Comparison of ENCODE assay signal across 12 cellular contexts in the genomic region with DNA sequence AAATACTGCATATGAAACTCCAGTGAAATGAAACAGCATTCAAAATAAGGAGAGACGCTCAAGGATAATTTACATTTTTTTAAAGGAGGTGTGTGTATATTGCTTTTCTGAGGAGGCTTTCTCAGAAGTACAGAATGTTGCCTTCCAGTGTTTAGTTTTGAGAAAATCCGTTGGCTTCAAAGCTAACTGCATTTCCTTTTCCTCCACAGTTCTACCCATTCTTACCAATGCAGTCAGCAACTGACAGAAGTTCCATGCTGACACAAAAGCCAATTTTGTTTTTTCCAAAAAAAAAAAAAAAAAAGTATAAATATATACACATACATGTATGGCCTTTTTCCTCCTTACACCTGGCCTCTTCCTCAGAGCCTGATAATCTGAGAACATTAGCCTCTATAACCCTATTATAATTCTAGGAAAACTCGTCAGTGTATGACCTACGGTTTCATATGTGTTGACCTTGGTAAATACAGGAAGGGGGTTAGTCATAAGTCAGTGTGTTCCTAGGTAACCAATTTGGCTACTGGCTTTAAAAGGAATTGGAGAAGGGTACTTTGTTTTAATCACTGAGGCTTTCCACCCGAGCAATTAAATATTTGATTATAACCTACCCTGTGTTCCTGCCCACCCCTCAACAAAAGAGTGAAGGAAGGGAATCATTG. TPM values are rescaled to one million over a fixed set of nuclear protein-coding genes. Genes with fewer than 3 reads are reported as not detected.
DNase-seq lines count a peak whose midpoint lies in the region; ATAC-seq and TF ChIP-seq lines count a peak whose summit lies in the region.
"Had no signal": no experiment of that assay in that cellular context is flagged by ENCODE, and none has a peak within 500 bp of the region (broad histone marks: within the 10 kb centered on the region; RNA-seq: fewer than 3 reads in every experiment).

No MANE protein-coding gene starts in this region.

- no peak overlapping the region for H3K23ac ChIP-seq in mesendoderm (ENCODE audit: low read length)

- peak overlapping the region; percentile 80 for H3K27ac Mint-ChIP-seq in activated CD4-positive, alpha-beta T cell treated with anti-CD3 and anti-CD28 coated beads, Interleukin-2, amount 10 ng/mL, durations not matched to agents 7 days and 5 days
- H3K27ac Mint-ChIP-seq in activated CD8-positive, alpha-beta T cell treated with anti-CD3 and anti-CD28 coated beads, Interleukin-2, amount 10 ng/mL, durations not matched to agents 7 days and 5 days = peak overlapping the region; percentile 83
- H3K27ac Mint-ChIP-seq in progenitor cell of endocrine pancreas = peak overlapping the region; percentile 20

- no peaks in the 10 kb centered on the region for H3K4me1 ChIP-seq in mesendoderm (ENCODE audit: control insufficient read depth, low read depth, low read length)
- H3K4me1 ChIP-seq: colonic mucosa, foreskin keratinocyte had no signal

- TF ChIP-seq CTCF in progenitor cell of endocrine pancreas (IDR thresholded peaks at IDR 0.05; ENCODE audit: unreplicated experiment) = no peak

- H3K79me2 ChIP-seq in mesendoderm (ENCODE audit: control insufficient read depth, insufficient read depth, low read length) = no peaks in the 10 kb centered on the region

- no peak overlapping the region for H3K4me3 ChIP-seq in mesendoderm (ENCODE audit: low read length)
- H3K4me3 ChIP-seq: colonic mucosa had no signal

- no peak overlapping the region for H3K27ac ChIP-seq in mesendoderm (ENCODE audit: low read depth, low read length)
- H3K27ac ChIP-seq: colonic mucosa, foreskin keratinocyte had no signal

- POLR2A ChIA-PET in activated CD4-positive, alpha-beta T cell treated with anti-CD3 and anti-CD28 coated beads, Interleukin-2, amount 10 ng/mL, durations not matched to agents 7 days and 5 days (lab: Charles Lee) = interaction anchor here (1.0 to 1.1 kb wide), 2 partner anchors 24 to 26 kb away, joined by 4 read pairs; no protein-coding TSS in a partner anchor
- POLR2A ChIA-PET in activated CD8-positive, alpha-beta T cell treated with anti-CD3 and anti-CD28 coated beads, Interleukin-2, amount 10 ng/mL, durations not matched to agents 7 days and 5 days (lab: Charles Lee) = interaction anchor here (0.7 to 5.2 kb wide), 4 partner anchors 23 to 513 kb away, joined by 3 to 31 read pairs (median 5); a partner anchor contains a TSS

- H3K56ac ChIP-seq in mesendoderm (ENCODE audit: low read length) = no peak overlapping the region

- no peaks in the 10 kb centered on the region for H3K27me3 ChIP-seq in mesendoderm (ENCODE audit: insufficient read depth, low read length, poor library complexity)
- H3K27me3 ChIP-seq: colonic mucosa, foreskin keratinocyte had no signal

- no peaks in the 10 kb centered on the region for H3K79me1 ChIP-seq in mesendoderm (ENCODE audit: low read length)

- WGBS in mesendoderm (ENCODE audit: extremely low coverage, insufficient coverage, low lambda C conversion rate) = no CpG with 5 or more reads among the region's 5 CpGs

- no peak overlapping the region for H2AK5ac ChIP-seq in mesendoderm (ENCODE audit: low read length)

- H3K9ac ChIP-seq in mesendoderm (ENCODE audit: low read length) = no peak overlapping the region

- H3K4me3 Mint-ChIP-seq in activated CD4-positive, alpha-beta T cell treated with anti-CD3 and anti-CD28 coated beads, Interleukin-2, amount 10 ng/mL, durations not matched to agents 7 days and 5 days = no peak overlapping the region
- peak overlapping the region; percentile 35 for H3K4me3 Mint-ChIP-seq in activated CD8-positive, alpha-beta T cell treated with anti-CD3 and anti-CD28 coated beads, Interleukin-2, amount 10 ng/mL, durations not matched to agents 7 days and 5 days
- H3K4me3 Mint-ChIP-seq in progenitor cell of endocrine pancreas (ENCODE audit: low read depth) = no peak overlapping the region

- DNase-seq in activated CD4-positive, alpha-beta T cell treated with anti-CD3 and anti-CD28 coated beads, Interleukin-2, amount 10 ng/mL, durations not matched to agents 7 days and 5 days = no peak
- no peak for DNase-seq in activated CD4-positive, alpha-beta T cell treated with anti-CD3 and anti-CD28 coated beads, Interleukin-2, amount 50 U/mL, for 4 hours
- DNase-seq in NCI-H2081 treated with DMSO at 0.1 percent for 48 hours (lab: John Stamatoyannopoulos, UW) = peak; percentile 32
- DNase-seq in activated CD8-positive, alpha-beta T cell treated with anti-CD3 and anti-CD28 coated beads, Interleukin-2, amount 10 ng/mL, durations not matched to agents 7 days and 5 days = no peak
- DNase-seq in progenitor cell of endocrine pancreas (ENCODE audit: low spot score, unreplicated experiment) = no peak
- no peak for DNase-seq in mesendoderm
- no peak for DNase-seq in GDM1 (lab: John Stamatoyannopoulos, UW)
- DNase-seq: colonic mucosa, DMS153, foreskin keratinocyte, NCI-H1930 had no signal

- CTCF ChIA-PET in activated CD4-positive, alpha-beta T cell treated with anti-CD3 and anti-CD28 coated beads, Interleukin-2, amount 10 ng/mL, durations not matched to agents 7 days and 5 days (lab: Charles Lee) = interaction anchor here (1.0 to 1.3 kb wide), 3 partner anchors 15 to 54 kb away, joined by 3 to 4 read pairs (median 3); no protein-coding TSS in a partner anchor
- CTCF ChIA-PET in activated CD8-positive, alpha-beta T cell treated with anti-CD3 and anti-CD28 coated beads, Interleukin-2, amount 10 ng/mL, durations not matched to agents 7 days and 5 days (lab: Charles Lee) = interaction anchor here (0.7 to 8.6 kb wide), 7 partner anchors 10 to 488 kb away, joined by 3 to 100 read pairs (median 5); a partner anchor contains a TSS

- no peak overlapping the region for H3K4ac ChIP-seq in mesendoderm (ENCODE audit: low read depth, low read length)

- no peak overlapping the region for H2BK15ac ChIP-seq in mesendoderm (replicated peaks; ENCODE audit: low read depth)

- no peak overlapping the region for H2BK120ac ChIP-seq in mesendoderm (ENCODE audit: low read depth, low read length)

- ATAC-seq in activated CD8-positive, alpha-beta T cell treated with anti-CD3 and anti-CD28 coated beads, Interleukin-2, amount 10 ng/mL, durations not matched to agents 7 days and 5 days = peak; percentile 46
- no peak for ATAC-seq in HG03520 (IDR thresholded peaks at IDR 0.05; ENCODE audit: unreplicated experiment)
- ATAC-seq: foreskin keratinocyte had no signal

- no peaks in the 10 kb centered on the region for H3K36me3 ChIP-seq in mesendoderm (ENCODE audit: control insufficient read depth, insufficient read depth, low read length)
- H3K36me3 ChIP-seq: colonic mucosa had no signal

- no peaks in the 10 kb centered on the region for H3K27me3 Mint-ChIP-seq in activated CD4-positive, alpha-beta T cell treated with anti-CD3 and anti-CD28 coated beads, Interleukin-2, amount 10 ng/mL, durations not matched to agents 7 days and 5 days
- H3K27me3 Mint-ChIP-seq in activated CD8-positive, alpha-beta T cell treated with anti-CD3 and anti-CD28 coated beads, Interleukin-2, amount 10 ng/mL, durations not matched to agents 7 days and 5 days (ENCODE audit: low read depth) = peaks cover 2% of the 10 kb centered on the region
- H3K27me3 Mint-ChIP-seq in progenitor cell of endocrine pancreas = peaks cover 7% of the 10 kb centered on the region

- no peak overlapping the region for H4K5ac ChIP-seq in mesendoderm (ENCODE audit: low read length)

- H3K18ac ChIP-seq in mesendoderm (ENCODE audit: low read length) = no peak overlapping the region

- peaks cover 46% of the 10 kb centered on the region for H3K4me1 Mint-ChIP-seq in activated CD4-positive, alpha-beta T cell treated with anti-CD3 and anti-CD28 coated beads, Interleukin-2, amount 10 ng/mL, durations not matched to agents 7 days and 5 days
- peaks cover 48% of the 10 kb centered on the region for H3K4me1 Mint-ChIP-seq in activated CD8-positive, alpha-beta T cell treated with anti-CD3 and anti-CD28 coated beads, Interleukin-2, amount 10 ng/mL, durations not matched to agents 7 days and 5 days (ENCODE audit: low read depth)
- H3K4me1 Mint-ChIP-seq in progenitor cell of endocrine pancreas (ENCODE audit: low read depth) = peaks cover 4% of the 10 kb centered on the region

- H3K9me3 Mint-ChIP-seq in activated CD4-positive, alpha-beta T cell treated with anti-CD3 and anti-CD28 coated beads, Interleukin-2, amount 10 ng/mL, durations not matched to agents 7 days and 5 days = no peaks in the 10 kb centered on the region
- no peaks in the 10 kb centered on the region for H3K9me3 Mint-ChIP-seq in activated CD8-positive, alpha-beta T cell treated with anti-CD3 and anti-CD28 coated beads, Interleukin-2, amount 10 ng/mL, durations not matched to agents 7 days and 5 days (ENCODE audit: insufficient read depth)
- no peaks in the 10 kb centered on the region for H3K9me3 Mint-ChIP-seq in progenitor cell of endocrine pancreas (ENCODE audit: low read depth)

- H3K36me3 Mint-ChIP-seq in activated CD4-positive, alpha-beta T cell treated with anti-CD3 and anti-CD28 coated beads, Interleukin-2, amount 10 ng/mL, durations not matched to agents 7 days and 5 days (ENCODE audit: low read depth) = peaks cover 28% of the 10 kb centered on the region
- H3K36me3 Mint-ChIP-seq in activated CD8-positive, alpha-beta T cell treated with anti-CD3 and anti-CD28 coated beads, Interleukin-2, amount 10 ng/mL, durations not matched to agents 7 days and 5 days (ENCODE audit: low read depth) = peaks cover 33% of the 10 kb centered on the region
- peaks cover 1% of the 10 kb centered on the region for H3K36me3 Mint-ChIP-seq in progenitor cell of endocrine pancreas (ENCODE audit: insufficient read depth)

- H4K8ac ChIP-seq in mesendoderm (ENCODE audit: low read depth, low read length) = no peak overlapping the region

- H3K4me2 ChIP-seq in mesendoderm (ENCODE audit: low read length) = no peak overlapping the region

- H2BK5ac ChIP-seq in mesendoderm (ENCODE audit: low read length) = no peak overlapping the region

RNA-seq across cellular contexts. Expression of a gene that starts 24.2 kb away (rescaled TPM):
- 10 to 100 TPM; 36.8 to 41.5 TPM for total RNA-seq in activated CD4-positive, alpha-beta T cell treated with anti-CD3 and anti-CD28 coated beads, Interleukin-2, amount 10 ng/mL, durations not matched to agents 7 days and 5 days
- 10 to 100 TPM; 39.4 to 46.9 TPM for total RNA-seq in activated CD8-positive, alpha-beta T cell treated with anti-CD3 and anti-CD28 coated beads, Interleukin-2, amount 10 ng/mL, durations not matched to agents 7 days and 5 days
- 20.3 and 24.6 TPM in 2 replicates for total RNA-seq in progenitor cell of endocrine pancreas
- 38.1 TPM for polyA plus RNA-seq in mesendoderm (2013, experiment 1 of 2)
- 38.2 TPM for polyA plus RNA-seq in mesendoderm (2013, experiment 2 of 2)

RNA-seq across cellular contexts. Expression of a gene that starts 24.4 kb away (rescaled TPM):
- 100 to 1,000 TPM; 149 to 166 TPM for total RNA-seq in activated CD4-positive, alpha-beta T cell treated with anti-CD3 and anti-CD28 coated beads, Interleukin-2, amount 10 ng/mL, durations not matched to agents 7 days and 5 days
- 100 to 1,000 TPM; 168 to 177 TPM for total RNA-seq in activated CD8-positive, alpha-beta T cell treated with anti-CD3 and anti-CD28 coated beads, Interleukin-2, amount 10 ng/mL, durations not matched to agents 7 days and 5 days
- 106 and 109 TPM in 2 replicates for total RNA-seq in progenitor cell of endocrine pancreas
- 218 TPM for polyA plus RNA-seq in mesendoderm (2013, experiment 1 of 2)
- 220 TPM for polyA plus RNA-seq in mesendoderm (2013, experiment 2 of 2)

Comparison
In these comparisons a context has a peak if more than half of its experiments do, and no peak if none do; other contexts are left out.
1. H3K27ac Mint-ChIP-seq: peak in every context shown above with its lines; median percentile 83 in activated CD8-positive, alpha-beta T cell treated with anti-CD3 and anti-CD28 coated beads, Interleukin-2, amount 10 ng/mL, durations not matched to agents 7 days and 5 days; 80 in activated CD4-positive, alpha-beta T cell treated with anti-CD3 and anti-CD28 coated beads, Interleukin-2, amount 10 ng/mL, durations not matched to agents 7 days and 5 days; 20 in progenitor cell of endocrine pancreas.